In the genomic region with DNA sequence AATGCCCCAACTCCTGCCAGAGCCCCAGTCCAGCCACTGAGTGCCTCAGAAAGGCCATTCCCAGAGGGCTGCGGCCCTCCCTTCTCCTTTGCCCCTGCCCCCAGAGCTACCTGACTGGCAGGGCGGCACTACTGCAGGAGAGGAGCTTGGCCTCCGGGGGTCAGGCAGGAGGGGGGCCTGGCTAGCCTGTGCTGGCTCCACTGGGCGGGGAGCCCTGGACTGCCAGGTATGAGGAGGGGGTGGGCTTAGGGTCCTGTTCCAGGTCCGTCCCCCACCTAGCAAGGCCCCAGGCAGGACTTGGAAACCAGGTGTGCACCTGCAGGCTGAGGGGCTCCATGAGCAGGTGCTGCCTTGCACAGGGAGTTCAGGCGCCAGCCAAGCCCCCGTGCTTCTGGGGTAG, we compare ENCODE assay signal across 7 cellular contexts. TPM values are rescaled to one million over a fixed set of nuclear protein-coding genes. Genes with fewer than 3 reads are reported as not detected.
DNase-seq lines count a peak whose midpoint lies in the region; ATAC-seq and TF ChIP-seq lines count a peak whose summit lies in the region.
"Not testable (repeated sequence)": the region's sequence is repeated elsewhere in the genome, so short reads cannot be mapped to it uniquely, and the experiment has no call there.

No MANE protein-coding gene starts in this region.

- no CpG with 5 or more reads among the region's 7 CpGs for WGBS in endodermal cell (ENCODE audit: insufficient coverage in 1 of 2, insufficient read length in 1 of 2), 2 experiments

- not testable (repeated sequence) for H3K4me3 ChIP-seq in GM23338; endodermal cell (ENCODE audit: low read length); upper lobe of right lung

- H3K27me3 ChIP-seq in GM23338 (ENCODE audit: insufficient read depth); endodermal cell (ENCODE audit: control insufficient read depth, insufficient read depth, low read length, poor library complexity, severe bottlenecking); foreskin keratinocyte; upper lobe of right lung: not testable (repeated sequence)

- not testable (repeated sequence) for H3K4me1 Mint-ChIP-seq in GM23338; activated CD8-positive, alpha-beta T cell treated with anti-CD3 and anti-CD28 coated beads for 36 hours (ENCODE audit: low read depth); endodermal cell; stimulated activated memory B cell treated with anti-CD40 and anti-IgM and Interleukin-4, amounts not matched to agents 10 μg/mL and 1 μg/mL and 100 μg/mL, for 72 hours; stimulated activated naive CD8-positive, alpha-beta T cell treated with anti-CD3 and anti-CD28 coated beads, Interleukin-15, amount 100 ng/mL, for 72 hours

- H3K36me3 ChIP-seq in GM23338 (ENCODE audit: insufficient read depth); endodermal cell (ENCODE audit: control insufficient read depth, insufficient read depth, low read length); upper lobe of right lung: not testable (repeated sequence)

- H3K9me2 ChIP-seq in GM23338 (ENCODE audit: insufficient read depth), result not testable (repeated sequence)

- TF ChIP-seq CTCF in GM23338 (conservative IDR thresholded peaks at IDR 0.05; ENCODE audit: low read depth in 2 of 2); activated CD8-positive, alpha-beta T cell treated with anti-CD3 and anti-CD28 coated beads for 36 hours (IDR thresholded peaks at IDR 0.05); endodermal cell (conservative IDR thresholded peaks at IDR 0.05); foreskin keratinocyte (conservative IDR thresholded peaks at IDR 0.05); upper lobe of right lung (IDR thresholded peaks at IDR 0.05): not testable (repeated sequence)

- H3K4me1 ChIP-seq in GM23338 (ENCODE audit: insufficient read depth); endodermal cell (ENCODE audit: control insufficient read depth, insufficient read depth, low read length); foreskin keratinocyte; upper lobe of right lung: not testable (repeated sequence)

- H3F3A ChIP-seq in GM23338 (replicated peaks; ENCODE audit: low read depth), result not testable (repeated sequence)

- not testable (repeated sequence) for H3K9me3 Mint-ChIP-seq in GM23338; activated CD8-positive, alpha-beta T cell treated with anti-CD3 and anti-CD28 coated beads for 36 hours; endodermal cell; stimulated activated memory B cell treated with anti-CD40 and anti-IgM and Interleukin-4, amounts not matched to agents 10 μg/mL and 1 μg/mL and 100 μg/mL, for 72 hours; stimulated activated naive CD8-positive, alpha-beta T cell treated with anti-CD3 and anti-CD28 coated beads, Interleukin-15, amount 100 ng/mL, for 72 hours

- not testable (repeated sequence) for H3K27me3 Mint-ChIP-seq in GM23338 (ENCODE audit: insufficient read depth, low read depth, poor library complexity); activated CD8-positive, alpha-beta T cell treated with anti-CD3 and anti-CD28 coated beads for 36 hours; endodermal cell (ENCODE audit: insufficient read depth); stimulated activated memory B cell treated with anti-CD40 and anti-IgM and Interleukin-4, amounts not matched to agents 10 μg/mL and 1 μg/mL and 100 μg/mL, for 72 hours; stimulated activated naive CD8-positive, alpha-beta T cell treated with anti-CD3 and anti-CD28 coated beads, Interleukin-15, amount 100 ng/mL, for 72 hours

- H3K4me3 Mint-ChIP-seq in GM23338; activated CD8-positive, alpha-beta T cell treated with anti-CD3 and anti-CD28 coated beads for 36 hours; endodermal cell; stimulated activated memory B cell treated with anti-CD40 and anti-IgM and Interleukin-4, amounts not matched to agents 10 μg/mL and 1 μg/mL and 100 μg/mL, for 72 hours; stimulated activated naive CD8-positive, alpha-beta T cell treated with anti-CD3 and anti-CD28 coated beads, Interleukin-15, amount 100 ng/mL, for 72 hours: not testable (repeated sequence)

- H3K27ac ChIP-seq in GM23338 (ENCODE audit: low read depth); endodermal cell (ENCODE audit: low read depth, low read length); foreskin keratinocyte; upper lobe of right lung: not testable (repeated sequence)

- H3K79me2 ChIP-seq in GM23338 (replicated peaks; ENCODE audit: insufficient read depth), result not testable (repeated sequence)

- H3K4me2 ChIP-seq in GM23338, result not testable (repeated sequence)

- H3K9me3 ChIP-seq in endodermal cell (ENCODE audit: control insufficient read depth, low read length); upper lobe of right lung: not testable (repeated sequence)

- H4K20me1 ChIP-seq in GM23338 (replicated peaks; ENCODE audit: insufficient read depth), result not testable (repeated sequence)

- CTCF ChIA-PET in activated CD8-positive, alpha-beta T cell treated with anti-CD3 and anti-CD28 coated beads for 36 hours (lab: Charles Lee), result not testable (repeated sequence)

- H3K36me3 Mint-ChIP-seq in GM23338 (ENCODE audit: low read depth); activated CD8-positive, alpha-beta T cell treated with anti-CD3 and anti-CD28 coated beads for 36 hours (ENCODE audit: low read depth); endodermal cell (ENCODE audit: low read depth); stimulated activated memory B cell treated with anti-CD40 and anti-IgM and Interleukin-4, amounts not matched to agents 10 μg/mL and 1 μg/mL and 100 μg/mL, for 72 hours: not testable (repeated sequence)

- DNase-seq in GM23338 (ENCODE audit: low spot score); activated CD8-positive, alpha-beta T cell treated with anti-CD3 and anti-CD28 coated beads for 36 hours; foreskin keratinocyte; stimulated activated naive CD8-positive, alpha-beta T cell treated with anti-CD3 and anti-CD28 coated beads, Interleukin-15, amount 100 ng/mL, for 72 hours; upper lobe of right lung: not testable (repeated sequence)
- DNase-seq in endodermal cell, result peak; percentile 3

- not testable (repeated sequence) for H3K9ac ChIP-seq in endodermal cell (ENCODE audit: extremely low read depth, low read length, poor library complexity, severe bottlenecking)

- intact Hi-C loops in activated CD8-positive, alpha-beta T cell treated with anti-CD3 and anti-CD28 coated beads for 36 hours (cut with micrococcal nuclease); upper lobe of right lung (cut with DNase I): not testable (repeated sequence)

- not testable (repeated sequence) for H2AFZ ChIP-seq in GM23338

- ATAC-seq in GM23338 (peak; percentile 87), foreskin keratinocyte (peak; percentile 16), upper lobe of right lung (peak; percentile 22)
- peak; percentile 27 for ATAC-seq in activated CD8-positive, alpha-beta T cell treated with anti-CD3 and anti-CD28 coated beads for 36 hours
- ATAC-seq in stimulated activated memory B cell treated with anti-CD40 and anti-IgM and Interleukin-4, amounts not matched to agents 10 μg/mL and 1 μg/mL and 100 μg/mL, for 72 hours, result peak; percentile 28
- ATAC-seq in stimulated activated naive CD8-positive, alpha-beta T cell treated with anti-CD3 and anti-CD28 coated beads, Interleukin-15, amount 100 ng/mL, for 72 hours, result peak; percentile 41

- H3K27ac Mint-ChIP-seq in GM23338; activated CD8-positive, alpha-beta T cell treated with anti-CD3 and anti-CD28 coated beads for 36 hours; endodermal cell; stimulated activated memory B cell treated with anti-CD40 and anti-IgM and Interleukin-4, amounts not matched to agents 10 μg/mL and 1 μg/mL and 100 μg/mL, for 72 hours; stimulated activated naive CD8-positive, alpha-beta T cell treated with anti-CD3 and anti-CD28 coated beads, Interleukin-15, amount 100 ng/mL, for 72 hours: not testable (repeated sequence)

- POLR2A ChIA-PET in activated CD8-positive, alpha-beta T cell treated with anti-CD3 and anti-CD28 coated beads for 36 hours (lab: Charles Lee), result not testable (repeated sequence)

RNA-seq across cellular contexts. Expression of gene AGAP9, which starts 43.3 kb away (rescaled TPM):
- total RNA-seq in GM23338 (2014; rRNA removed; shearing (Covaris generic)), result 6.9 and 7.6 TPM in 2 replicates
- 5.8 and 7.2 TPM in 2 replicates for polyA plus RNA-seq in GM23338 (2016; fragmentation: Nextera tagmentation; extraction: Ambion mirVana)
- total RNA-seq in activated CD8-positive, alpha-beta T cell treated with anti-CD3 and anti-CD28 coated beads for 36 hours, result 1 to 10 TPM; 3.4 to 3.6 TPM
- total RNA-seq in endodermal cell, result 10 to 100 TPM; 14.4 to 17.0 TPM
- 6.8 TPM for polyA plus RNA-seq in endodermal cell (2013, experiment 1 of 2)
- 7.6 TPM for polyA plus RNA-seq in endodermal cell (2013, experiment 2 of 2)
- 2.9 and 4.5 TPM in 2 replicates for total RNA-seq in foreskin keratinocyte
- polyA plus RNA-seq in foreskin keratinocyte, result 1.4 and 2.7 TPM in 2 replicates
- total RNA-seq in upper lobe of right lung, result 6.0 TPM

Comparison
In these comparisons a context has a peak if more than half of its experiments do, and no peak if none do; other contexts are left out.
1. ATAC-seq: peak in every context shown above with its lines; median percentile 87 in GM23338; 41 in stimulated activated naive CD8-positive, alpha-beta T cell treated with anti-CD3 and anti-CD28 coated beads, Interleukin-15, amount 100 ng/mL, for 72 hours; 28 in stimulated activated memory B cell treated with anti-CD40 and anti-IgM and Interleukin-4, amounts not matched to agents 10 μg/mL and 1 μg/mL and 100 μg/mL, for 72 hours; 27 in activated CD8-positive, alpha-beta T cell treated with anti-CD3 and anti-CD28 coated beads for 36 hours; 22 in upper lobe of right lung; 16 in foreskin keratinocyte.